In genomic region chr7:159141660-159142059, GRCh38 we compare ENCODE assay signal across 1 cellular context.
TF ChIP-seq lines count a peak whose summit lies in the region.

No MANE protein-coding gene starts in this region.

TF ChIP-seq in K562, 482 proteins besides CTCF, POLR2A, EP300 and RAD21:
- no peak for TF ChIP-seq JUNB (CRISPR knock-in tag; conservative IDR thresholded peaks at IDR 0.05)
- TF ChIP-seq ZNF77 (CRISPR knock-in tag; IDR thresholded peaks at IDR 0.05), result no peak
- no peak for TF ChIP-seq UBTF (IDR thresholded peaks at IDR 0.05; ENCODE audit: borderline replicate concordance in 1 of 2, low read depth in 2 of 2, low read length in 2 of 2)
- no peak for TF ChIP-seq CTCFL (IDR thresholded peaks at IDR 0.05; ENCODE audit: borderline replicate concordance, insufficient read depth, low read depth, low read length, poor library complexity, severe bottlenecking)
- no peak for TF ChIP-seq ZNF175 (CRISPR knock-in tag; IDR thresholded peaks at IDR 0.05; ENCODE audit: low read depth)
- TF ChIP-seq ZNF280B (CRISPR knock-in tag; IDR thresholded peaks at IDR 0.05), result no peak
- TF ChIP-seq MTA3 (IDR thresholded peaks at IDR 0.05; ENCODE audit: borderline replicate concordance), result no peak
- no peak for TF ChIP-seq ZKSCAN8 (CRISPR knock-in tag; IDR thresholded peaks at IDR 0.05)
TF ChIP-seq in K562: peak in this region for 0.
